27 cellular contexts compared by ENCODE assay signal in the genomic region with DNA sequence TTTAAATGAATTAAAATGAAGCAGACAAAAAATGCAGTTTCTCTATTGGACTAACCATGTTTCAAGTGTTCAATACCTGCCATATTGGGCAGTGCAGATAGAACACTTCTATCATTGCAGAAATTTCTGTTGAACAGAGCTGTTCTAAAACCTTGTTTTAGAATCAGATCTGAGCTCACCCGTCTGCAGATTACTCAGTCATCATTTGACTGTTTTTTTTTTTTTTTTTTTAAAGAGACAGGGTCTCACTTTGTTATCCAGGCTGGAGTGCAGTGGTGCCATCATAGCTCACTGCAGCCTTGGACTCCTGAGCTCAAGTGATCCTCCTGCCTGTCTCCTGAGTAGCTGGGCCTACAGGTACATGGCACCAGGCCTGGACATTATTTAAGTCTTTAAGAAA.
"Had no signal": no experiment of that assay in that cellular context is flagged by ENCODE, and none has a peak within 500 bp of the region (broad histone marks: within the 10 kb centered on the region; RNA-seq: fewer than 3 reads in every experiment).

No MANE protein-coding gene starts in this region.

- H3K9me3 Mint-ChIP-seq: activated CD4-positive, alpha-beta T cell treated with anti-CD3 and anti-CD28 coated beads, Interleukin-2, amount 10 ng/mL, durations not matched to agents 7 days and 5 days; activated T-helper 1 cell treated with anti-CD3 and anti-CD28 coated beads, Interleukin-12 subunit alpha, Interleukin-12 subunit beta, Interleukin-2, Interleukin-4 antibody, amounts not matched to agents 30 ng/mL and 10 ng/mL and 1 ng/mL, durations not matched to agents 14 hours and 24 hours and 36 hours; central memory CD8-positive, alpha-beta T cell; endodermal cell; mesothelial cell of epicardium; naive thymus-derived CD8-positive, alpha-beta T cell; T-cell; T-helper 2 cell treated with Interferon-gamma antibody and Interleukin-4, amounts not matched to agents 5 μg/mL and 100 μg/mL, for 36 hours had no signal

- H3K4me1 Mint-ChIP-seq: mesothelial cell of epicardium had no signal

- ATAC-seq: activated CD4-positive, CD25-positive, alpha-beta regulatory T cell treated with anti-CD3 and anti-CD28 coated beads, Interleukin-2, amount 50 U/mL, for 24 hours; gastrocnemius medialis; left ventricle myocardium superior; naive thymus-derived CD8-positive, alpha-beta T cell; psoas muscle; T-cell; upper lobe of right lung had no signal

- H3K27ac Mint-ChIP-seq: activated CD4-positive, alpha-beta T cell treated with anti-CD3 and anti-CD28 coated beads, Interleukin-2, amount 10 ng/mL, durations not matched to agents 7 days and 5 days; activated T-helper 1 cell treated with anti-CD3 and anti-CD28 coated beads, Interleukin-12 subunit alpha, Interleukin-12 subunit beta, Interleukin-2, Interleukin-4 antibody, amounts not matched to agents 30 ng/mL and 10 ng/mL and 1 ng/mL, durations not matched to agents 14 hours and 24 hours and 36 hours; endodermal cell; mesothelial cell of epicardium; T-cell; T-helper 2 cell treated with Interferon-gamma antibody and Interleukin-4, amounts not matched to agents 5 μg/mL and 100 μg/mL, for 36 hours had no signal

- DNase-seq: activated CD4-positive, alpha-beta T cell treated with anti-CD3 and anti-CD28 coated beads, Interleukin-2, amount 10 ng/mL, durations not matched to agents 7 days and 5 days; activated CD8-positive, alpha-beta memory T cell treated with anti-CD3 and anti-CD28 coated beads, Interleukin-2, amount 50 U/mL, for 48 hours; activated gamma-delta T cell; activated naive CD4-positive, alpha-beta T cell treated with anti-CD3 and anti-CD28 coated beads, Interleukin-2, amount 50 U/mL, for 16 hours; brain microvascular endothelial cell; endodermal cell; esophagus squamous epithelium; gastrocnemius medialis; hippocampal formation; left ventricle myocardium superior; mammary epithelial cell; naive thymus-derived CD8-positive, alpha-beta T cell; psoas muscle; stimulated activated CD4-positive, alpha-beta T cell treated with anti-CD3 and anti-CD28 coated beads, Interleukin-4, amount 100 ng/mL, for 24 hours; stimulated activated naive CD4-positive, alpha-beta T cell treated with Interleukin-2 at 50 U/mL for 16 hours; T-cell; thyroid gland; upper lobe of right lung had no signal

- H3K27ac ChIP-seq: ascending aorta, brain microvascular endothelial cell, coronary artery, esophagus squamous epithelium, gastrocnemius medialis, psoas muscle, right atrium auricular region, thyroid gland, upper lobe of right lung, VCaP had no signal

- H3K27me3 Mint-ChIP-seq: activated CD4-positive, alpha-beta T cell treated with anti-CD3 and anti-CD28 coated beads, Interleukin-2, amount 10 ng/mL, durations not matched to agents 7 days and 5 days; central memory CD8-positive, alpha-beta T cell; naive thymus-derived CD8-positive, alpha-beta T cell; T-cell had no signal

- H3K4me3 Mint-ChIP-seq: activated CD4-positive, alpha-beta T cell treated with anti-CD3 and anti-CD28 coated beads, Interleukin-2, amount 10 ng/mL, durations not matched to agents 7 days and 5 days; activated T-helper 1 cell treated with anti-CD3 and anti-CD28 coated beads, Interleukin-12 subunit alpha, Interleukin-12 subunit beta, Interleukin-2, Interleukin-4 antibody, amounts not matched to agents 30 ng/mL and 10 ng/mL and 1 ng/mL, durations not matched to agents 14 hours and 24 hours and 36 hours; central memory CD8-positive, alpha-beta T cell; endodermal cell; mesothelial cell of epicardium; T-cell; T-helper 2 cell treated with Interferon-gamma antibody and Interleukin-4, amounts not matched to agents 5 μg/mL and 100 μg/mL, for 36 hours had no signal

- H3K36me3 Mint-ChIP-seq: mesothelial cell of epicardium had no signal
